Comparison of ENCODE assay signal across 8 cellular contexts in genomic region chr11:126212089-126212660, GRCh38. TPM values are rescaled to one million over a fixed set of nuclear protein-coding genes. Genes with fewer than 3 reads are reported as not detected.
DNase-seq lines count a peak whose midpoint lies in the region; ATAC-seq and TF ChIP-seq lines count a peak whose summit lies in the region.

No MANE protein-coding gene starts in this region.

- peak overlapping the region; percentile 98 for H3K4me3 ChIP-seq in iPS-11a (ENCODE audit: low read depth, low read length)

- peaks cover 16% of the 10 kb centered on the region for H3K4me1 Mint-ChIP-seq in WTC11
- peaks cover 44% of the 10 kb centered on the region for H3K4me1 Mint-ChIP-seq in stimulated activated naive CD8-positive, alpha-beta T cell treated with anti-CD3 and anti-CD28 coated beads, Interleukin-15, amount 100 ng/mL, for 72 hours

- DNase-seq in NCI-H526 treated with DMSO at 0.1 percent for 48 hours (lab: John Stamatoyannopoulos, UW) = peak; percentile 73
- DNase-seq in NCI-H526 (lab: John Stamatoyannopoulos, UW) = no peak
- no peak for DNase-seq in WTC11 (ENCODE audit: low spot score)
- no peak for DNase-seq in stimulated activated naive CD8-positive, alpha-beta T cell treated with anti-CD3 and anti-CD28 coated beads, Interleukin-15, amount 100 ng/mL, for 72 hours
- no peak for DNase-seq in KG1 (lab: John Stamatoyannopoulos, UW)
- DNase-seq in putamen (ENCODE audit: low spot score) = no peak
- no peak for DNase-seq in CD1c-positive myeloid dendritic cell (ENCODE audit: extremely low spot score)

- no peaks in the 10 kb centered on the region for H3K27me3 Mint-ChIP-seq in WTC11 (ENCODE audit: low read depth)
- H3K27me3 Mint-ChIP-seq in stimulated activated naive CD8-positive, alpha-beta T cell treated with anti-CD3 and anti-CD28 coated beads, Interleukin-15, amount 100 ng/mL, for 72 hours = no peaks in the 10 kb centered on the region

- no peak for TF ChIP-seq CTCF in WTC11 (IDR thresholded peaks at IDR 0.05)

- no peak for ATAC-seq in WTC11
- no peak for ATAC-seq in stimulated activated naive CD8-positive, alpha-beta T cell treated with anti-CD3 and anti-CD28 coated beads, Interleukin-15, amount 100 ng/mL, for 72 hours

- peak overlapping the region; percentile 89 for H3K4me3 Mint-ChIP-seq in WTC11
- H3K4me3 Mint-ChIP-seq in stimulated activated naive CD8-positive, alpha-beta T cell treated with anti-CD3 and anti-CD28 coated beads, Interleukin-15, amount 100 ng/mL, for 72 hours = peak overlapping the region; percentile 94 to 99

- H3K36me3 Mint-ChIP-seq in WTC11 = peaks cover 21% of the 10 kb centered on the region

- POLR2A ChIA-PET in WTC11 (lab: Charles Lee) = no interaction called here

- no peaks in the 10 kb centered on the region for H3K9me3 Mint-ChIP-seq in WTC11
- no peaks in the 10 kb centered on the region for H3K9me3 Mint-ChIP-seq in stimulated activated naive CD8-positive, alpha-beta T cell treated with anti-CD3 and anti-CD28 coated beads, Interleukin-15, amount 100 ng/mL, for 72 hours

- CTCF ChIA-PET in WTC11 (lab: Charles Lee) = interaction anchor here (0.9 to 1.6 kb wide), 2 partner anchors 293 to 325 kb away, joined by 3 to 4 read pairs; partner anchors contain the start of gene HYLS1

- peak overlapping the region; percentile 26 for H3K27ac Mint-ChIP-seq in WTC11
- peak overlapping the region; percentile 99 for H3K27ac Mint-ChIP-seq in stimulated activated naive CD8-positive, alpha-beta T cell treated with anti-CD3 and anti-CD28 coated beads, Interleukin-15, amount 100 ng/mL, for 72 hours

TF ChIP-seq in WTC11, 78 proteins besides CTCF, POLR2A, EP300 and RAD21:
- TF ChIP-seq SMAD3 (CRISPR knock-in tag; IDR thresholded peaks at IDR 0.05; ENCODE audit: borderline replicate concordance) (no peak), CBFB (CRISPR knock-in tag; IDR thresholded peaks at IDR 0.05; ENCODE audit: low read depth) (0 out of 2 replicates have a peak, but pooled peaks have one; percentile 8)

RNA-seq across cellular contexts. Expression of gene FAM118B, which starts 0.6 kb away (rescaled TPM):
- 33.1 to 35.3 TPM (median 33.2 TPM) in 3 replicates for total RNA-seq in WTC11 (2021)

RNA-seq across cellular contexts. Expression of gene RPUSD4, which starts 0.7 kb away (rescaled TPM):
- total RNA-seq in WTC11 (2021) = 43.8 to 46.6 TPM (median 45.0 TPM) in 3 replicates

RNA-seq across cellular contexts. Expression of gene SRPRA, which starts 56.5 kb away (rescaled TPM):
- 59.7 to 64.7 TPM (median 62.2 TPM) in 3 replicates for total RNA-seq in WTC11 (2021)

RNA-seq across cellular contexts. Expression of gene FOXRED1, which starts 56.8 kb away (rescaled TPM):
- total RNA-seq in WTC11 (2021) = 59.4 to 64.4 TPM (median 61.9 TPM) in 3 replicates
